ENCODE assay signal across 7 cellular contexts in the genomic region with DNA sequence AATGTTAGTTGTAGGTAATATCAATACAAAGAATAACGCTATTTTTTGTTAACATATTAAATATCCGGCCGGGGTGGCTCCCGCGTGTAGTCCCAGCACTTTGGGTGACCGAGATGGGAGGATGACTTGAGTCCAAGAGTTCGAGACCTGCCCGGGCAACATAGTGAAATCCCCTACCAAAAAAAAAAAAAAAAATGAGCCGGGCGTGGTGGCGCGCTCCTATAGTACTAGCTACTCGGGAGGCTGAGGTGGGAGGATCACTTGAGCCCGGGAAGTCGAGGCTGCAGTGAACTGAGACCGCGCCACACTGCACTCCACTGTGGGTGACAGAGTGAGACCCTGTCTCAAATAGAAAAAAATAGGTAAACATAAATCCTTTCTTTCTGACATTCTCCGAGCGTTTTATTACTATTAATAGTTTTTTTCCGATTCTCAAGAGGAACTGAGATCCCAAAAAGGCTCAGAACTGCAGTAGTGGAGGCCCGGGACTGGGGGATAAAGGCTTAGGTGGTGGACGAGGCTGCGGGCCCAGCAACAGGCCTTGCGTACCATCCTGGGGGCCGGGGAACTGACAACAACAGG. TPM values are rescaled to one million over a fixed set of nuclear protein-coding genes. Genes with fewer than 3 reads are reported as not detected.
DNase-seq lines count a peak whose midpoint lies in the region; ATAC-seq and TF ChIP-seq lines count a peak whose summit lies in the region.

No MANE protein-coding gene starts in this region.

- no peak overlapping the region for H2AFZ ChIP-seq in HCT116 (ENCODE audit: low read depth, low read length, poor library complexity, severe bottlenecking)

- H3K9me3 ChIP-seq in HCT116 (ENCODE audit: control insufficient read depth in 1 of 2, insufficient read depth in 1 of 2, low read depth in 1 of 2, low read length in 2 of 2) (no peaks in the 10 kb centered on the region), WERI-Rb-1 (ENCODE audit: severe bottlenecking) (no peaks in the 10 kb centered on the region), right cardiac atrium (ENCODE audit: control insufficient read depth, low read length) (no peaks in the 10 kb centered on the region)

- H3K4me1 ChIP-seq in HCT116 (ENCODE audit: control insufficient read depth in 1 of 2, insufficient read depth in 2 of 2, low read length in 2 of 2) (peaks cover 14 to 29% of the 10 kb centered on the region in 2 experiments), right cardiac atrium (ENCODE audit: control insufficient read depth, insufficient read depth, low read length) (peaks cover 25% of the 10 kb centered on the region)

- POLR2A ChIA-PET in HCT116 (lab: Charles Lee) = no interaction called here

- no peak for TF ChIP-seq RAD21 in HCT116 (IDR thresholded peaks at IDR 0.05; ENCODE audit: low read depth)

- no peak for TF ChIP-seq POLR2A in HCT116 (IDR thresholded peaks at IDR 0.05; ENCODE audit: borderline replicate concordance, extremely low read depth, insufficient read depth, insufficient read length)

- ATAC-seq in HCT116 (no peak), right cardiac atrium (peak; percentile 20 to 49), HG02981 (IDR thresholded peaks at IDR 0.05; ENCODE audit: unreplicated experiment) (no peak), HG02571 (IDR thresholded peaks at IDR 0.05; ENCODE audit: unreplicated experiment) (no peak)

- intact Hi-C loops in HCT116 (cut with micrococcal nuclease) (no loop called here), right cardiac atrium (cut with DNase I) (loop anchor here in 2 of 4 donors (10.0 kb wide), 2 partner anchors 54 to 64 kb away; no protein-coding TSS in a partner anchor)

- no peaks in the 10 kb centered on the region for H3K9me2 ChIP-seq in HCT116 (ENCODE audit: insufficient read depth)

- WGBS in right cardiac atrium = 41% methylated on average over 25 of the region's 25 CpGs

- H3K27ac ChIP-seq in HCT116 (ENCODE audit: low read depth, low read length) (peak overlapping the region; percentile 95), WERI-Rb-1 (peak overlapping the region; percentile 87), right cardiac atrium (ENCODE audit: low read length) (peak overlapping the region; percentile 61)

- TF ChIP-seq CTCF in HCT116 (IDR thresholded peaks at IDR 0.05 in 2 of 3, conservative IDR thresholded peaks at IDR 0.05 in 1 of 3; ENCODE audit: borderline replicate concordance in 1 of 3, insufficient read depth in 1 of 3, low read depth in 2 of 3, low read length in 2 of 3) (no peak), WERI-Rb-1 (IDR thresholded peaks at IDR 0.05; ENCODE audit: low read depth, low read length) (no peak)

- no peaks in the 10 kb centered on the region for H4K20me1 ChIP-seq in HCT116 (ENCODE audit: insufficient read depth)

- H3K4me3 ChIP-seq in HCT116 (replicated peaks in 1 of 2; ENCODE audit: low read depth in 1 of 2, low read length in 2 of 2) (peak overlapping the region; percentile 95 to 97), WERI-Rb-1 (ENCODE audit: low read depth, low read length) (peak overlapping the region; percentile 95), right cardiac atrium (ENCODE audit: low read length) (peak overlapping the region; percentile 73)

- H3K36me3 ChIP-seq in HCT116 (ENCODE audit: control insufficient read depth in 1 of 2, insufficient read depth in 2 of 2, low read length in 2 of 2) (no peaks in the 10 kb centered on the region), WERI-Rb-1 (peaks cover 20% of the 10 kb centered on the region)

- peak overlapping the region; percentile 82 for H3K9ac ChIP-seq in HCT116 (ENCODE audit: low read length)

- RAD21 ChIA-PET in HCT116 (lab: Charles Lee; ENCODE audit: low non-redundant PET in 1 of 2, low total read pairs in 2 of 2, uncharacterized antibody in 2 of 2, unreplicated experiment in 2 of 2) = no interaction called here

- H3K27me3 ChIP-seq in HCT116 (ENCODE audit: insufficient read depth, low read length) (no peaks in the 10 kb centered on the region), WERI-Rb-1 (ENCODE audit: insufficient read depth, low read depth, severe bottlenecking) (no peaks in the 10 kb centered on the region), right cardiac atrium (ENCODE audit: control insufficient read depth, insufficient read depth) (no peaks in the 10 kb centered on the region)

- H3K4me2 ChIP-seq in HCT116 (ENCODE audit: low read length) = peak overlapping the region; percentile 88

- BruUV-seq in HCT116 (replicated peaks; lab: Mats Ljungman, UMichigan) = no TSS peak

- CTCF ChIA-PET in HCT116 (lab: Charles Lee) = interaction anchor here (0.5 to 1.1 kb wide), 2 partner anchors 14 to 255 kb away, joined by 3 read pairs; no protein-coding TSS in a partner anchor

- no peak for DNase-seq in HCT116 (ENCODE audit: low read depth, low spot score)
- no peak for DNase-seq in WERI-Rb-1
- DNase-seq in right cardiac atrium = no peak
- DNase-seq in stimulated activated CD8-positive, alpha-beta memory T cell treated with anti-CD3 and anti-CD28 coated beads, Interleukin-4, amount 100 ng/mL, for 48 hours = peak; percentile 42
- DNase-seq in OCI-M1 (lab: John Stamatoyannopoulos, UW) = no peak

- H3K79me2 ChIP-seq in HCT116 (ENCODE audit: insufficient read depth, low read length) = peaks cover 59% of the 10 kb centered on the region

TF ChIP-seq in HCT116, 20 proteins besides CTCF, POLR2A, EP300 and RAD21:
- TF ChIP-seq EZH2 (IDR thresholded peaks at IDR 0.05) (no peak), POLR2AphosphoS5 (IDR thresholded peaks at IDR 0.05; ENCODE audit: low read depth, low read length) (no peak)

RNA-seq across cellular contexts. Expression of gene N4BP1, which starts 1.0 kb away (rescaled TPM):
- 24.4 TPM for total RNA-seq in HCT116 (2021; ENCODE audit: unreplicated experiment)
- 6.5 and 8.0 TPM in 2 replicates for polyA plus RNA-seq in HCT116 (2012)
- total RNA-seq in right cardiac atrium = 10 to 100 TPM; 19.4 to 23.5 (median 20.5) TPM
- polyA plus RNA-seq in right cardiac atrium = 9.1 TPM

Comparison
In these comparisons a context has a peak if more than half of its experiments do, and no peak if none do; other contexts are left out.
1. ATAC-seq: peak in right cardiac atrium (2 of 2); none in HCT116 (single experiment), HG02981 (single experiment) and HG02571 (single experiment).
2. Peak in every context shown above with its lines, with median percentiles within 50 percentile points of each other: H3K27ac ChIP-seq and H3K4me3 ChIP-seq.